13 cellular contexts compared by ENCODE assay signal in genomic region chr2:47697000-47697601, GRCh38.
DNase-seq lines count a peak whose midpoint lies in the region; ATAC-seq lines count a peak whose summit lies in the region.
"Had no signal": no experiment of that assay in that cellular context is flagged by ENCODE, and none has a peak within 500 bp of the region (broad histone marks: within the 10 kb centered on the region; RNA-seq: fewer than 3 reads in every experiment).

No MANE protein-coding gene starts in this region.

- H3K27ac ChIP-seq in iPS-20b (ENCODE audit: low read length) = peak overlapping the region; percentile 73

- CTCF ChIA-PET in activated CD4-positive, alpha-beta memory T cell treated with anti-CD3 and anti-CD28 coated beads, Interleukin-2, amount 10 ng/mL, durations not matched to agents 7 days and 5 days (lab: Charles Lee) = no interaction called here
- CTCF ChIA-PET in activated CD8-positive, alpha-beta T cell treated with anti-CD3 and anti-CD28 coated beads, Interleukin-2, amount 10 ng/mL, durations not matched to agents 7 days and 5 days (lab: Charles Lee) = no interaction called here

- DNase-seq in activated T-cell treated with anti-CD3 and anti-CD28 coated beads, Interleukin-2, amount 50 U/mL, for 24 hours = no peak
- no peak for DNase-seq in activated CD4-positive, alpha-beta memory T cell treated with anti-CD3 and anti-CD28 coated beads, Interleukin-2, amount 10 ng/mL, durations not matched to agents 7 days and 5 days
- no peak for DNase-seq in NK-92 treated with Interleukin-12 subunit alpha and Interleukin-12 subunit beta, amount 100 ng/mL, for 24 hours (lab: John Stamatoyannopoulos, UW)
- no peak for DNase-seq in activated CD8-positive, alpha-beta T cell treated with anti-CD3 and anti-CD28 coated beads, Interleukin-2, amount 10 ng/mL, durations not matched to agents 7 days and 5 days
- DNase-seq: activated naive CD8-positive, alpha-beta T cell treated with anti-CD3 and anti-CD28 coated beads for 36 hours; hippocampal formation; naive thymus-derived CD8-positive, alpha-beta T cell; NCI-H1694; stimulated activated naive CD4-positive, alpha-beta T cell treated with Interleukin-2 at 50 U/mL for 16 hours had no signal

- POLR2A ChIA-PET in activated CD4-positive, alpha-beta memory T cell treated with anti-CD3 and anti-CD28 coated beads, Interleukin-2, amount 10 ng/mL, durations not matched to agents 7 days and 5 days (lab: Charles Lee) = no interaction called here
- POLR2A ChIA-PET in activated CD8-positive, alpha-beta T cell treated with anti-CD3 and anti-CD28 coated beads, Interleukin-2, amount 10 ng/mL, durations not matched to agents 7 days and 5 days (lab: Charles Lee) = no interaction called here

- H3K36me3 ChIP-seq in iPS-20b (ENCODE audit: insufficient read depth, low read depth, low read length) = no peaks in the 10 kb centered on the region

- ATAC-seq in GM18907 (IDR thresholded peaks at IDR 0.05; ENCODE audit: unreplicated experiment) (peak; percentile 82), GM21786 (IDR thresholded peaks at IDR 0.05; ENCODE audit: unreplicated experiment) (peak; percentile 76), HG03354 (IDR thresholded peaks at IDR 0.05; ENCODE audit: poor library complexity, severe bottlenecking, unreplicated experiment) (peak; percentile 79)
- ATAC-seq in activated CD8-positive, alpha-beta T cell treated with anti-CD3 and anti-CD28 coated beads, Interleukin-2, amount 10 ng/mL, durations not matched to agents 7 days and 5 days = no peak
- ATAC-seq: naive thymus-derived CD8-positive, alpha-beta T cell had no signal

- H3K9ac ChIP-seq in iPS-20b (ENCODE audit: low read depth, low read length) = peak overlapping the region; percentile 70; the same call in 1 of the 2 replicates

- no peaks in the 10 kb centered on the region for H3K4me1 Mint-ChIP-seq in activated T-cell treated with anti-CD3 and anti-CD28 coated beads, Interleukin-2, amount 50 U/mL, for 24 hours (ENCODE audit: low read depth)
- no peaks in the 10 kb centered on the region for H3K4me1 Mint-ChIP-seq in activated CD4-positive, alpha-beta memory T cell treated with anti-CD3 and anti-CD28 coated beads, Interleukin-2, amount 10 ng/mL, durations not matched to agents 7 days and 5 days
- H3K4me1 Mint-ChIP-seq in activated CD8-positive, alpha-beta T cell treated with anti-CD3 and anti-CD28 coated beads, Interleukin-2, amount 10 ng/mL, durations not matched to agents 7 days and 5 days (ENCODE audit: low read depth) = no peaks in the 10 kb centered on the region
- H3K4me1 Mint-ChIP-seq: activated naive CD8-positive, alpha-beta T cell treated with anti-CD3 and anti-CD28 coated beads for 36 hours had no signal

- no peak overlapping the region for H3K27ac Mint-ChIP-seq in activated T-cell treated with anti-CD3 and anti-CD28 coated beads, Interleukin-2, amount 50 U/mL, for 24 hours
- no peak overlapping the region for H3K27ac Mint-ChIP-seq in activated CD4-positive, alpha-beta memory T cell treated with anti-CD3 and anti-CD28 coated beads, Interleukin-2, amount 10 ng/mL, durations not matched to agents 7 days and 5 days
- no peak overlapping the region for H3K27ac Mint-ChIP-seq in activated CD8-positive, alpha-beta T cell treated with anti-CD3 and anti-CD28 coated beads, Interleukin-2, amount 10 ng/mL, durations not matched to agents 7 days and 5 days
- H3K27ac Mint-ChIP-seq: activated naive CD8-positive, alpha-beta T cell treated with anti-CD3 and anti-CD28 coated beads for 36 hours; naive thymus-derived CD8-positive, alpha-beta T cell had no signal

- H3K9me3 ChIP-seq in iPS-20b (ENCODE audit: insufficient read depth, low read depth, low read length) = peaks cover 19% of the 10 kb centered on the region

- peaks cover 32% of the 10 kb centered on the region for H3K4me1 ChIP-seq in iPS-20b (ENCODE audit: insufficient read depth, low read length)

- H3K36me3 Mint-ChIP-seq in activated T-cell treated with anti-CD3 and anti-CD28 coated beads, Interleukin-2, amount 50 U/mL, for 24 hours (ENCODE audit: low read depth) = no peaks in the 10 kb centered on the region
- no peaks in the 10 kb centered on the region for H3K36me3 Mint-ChIP-seq in activated CD4-positive, alpha-beta memory T cell treated with anti-CD3 and anti-CD28 coated beads, Interleukin-2, amount 10 ng/mL, durations not matched to agents 7 days and 5 days (ENCODE audit: low read depth)
- no peaks in the 10 kb centered on the region for H3K36me3 Mint-ChIP-seq in activated CD8-positive, alpha-beta T cell treated with anti-CD3 and anti-CD28 coated beads, Interleukin-2, amount 10 ng/mL, durations not matched to agents 7 days and 5 days (ENCODE audit: low read depth)
- H3K36me3 Mint-ChIP-seq: activated naive CD8-positive, alpha-beta T cell treated with anti-CD3 and anti-CD28 coated beads for 36 hours; naive thymus-derived CD8-positive, alpha-beta T cell had no signal

- peak overlapping the region; percentile 49; the same call in 1 of the 2 replicates for H3K4me3 ChIP-seq in iPS-20b (ENCODE audit: low read length)

- H3K4me3 Mint-ChIP-seq in activated T-cell treated with anti-CD3 and anti-CD28 coated beads, Interleukin-2, amount 50 U/mL, for 24 hours = no peak overlapping the region
- no peak overlapping the region for H3K4me3 Mint-ChIP-seq in activated CD4-positive, alpha-beta memory T cell treated with anti-CD3 and anti-CD28 coated beads, Interleukin-2, amount 10 ng/mL, durations not matched to agents 7 days and 5 days
- no peak overlapping the region for H3K4me3 Mint-ChIP-seq in activated CD8-positive, alpha-beta T cell treated with anti-CD3 and anti-CD28 coated beads, Interleukin-2, amount 10 ng/mL, durations not matched to agents 7 days and 5 days
- H3K4me3 Mint-ChIP-seq: activated naive CD8-positive, alpha-beta T cell treated with anti-CD3 and anti-CD28 coated beads for 36 hours; naive thymus-derived CD8-positive, alpha-beta T cell had no signal

- H3K9me3 Mint-ChIP-seq in activated T-cell treated with anti-CD3 and anti-CD28 coated beads, Interleukin-2, amount 50 U/mL, for 24 hours = no peaks in the 10 kb centered on the region
- no peaks in the 10 kb centered on the region for H3K9me3 Mint-ChIP-seq in activated CD4-positive, alpha-beta memory T cell treated with anti-CD3 and anti-CD28 coated beads, Interleukin-2, amount 10 ng/mL, durations not matched to agents 7 days and 5 days
- no peaks in the 10 kb centered on the region for H3K9me3 Mint-ChIP-seq in activated CD8-positive, alpha-beta T cell treated with anti-CD3 and anti-CD28 coated beads, Interleukin-2, amount 10 ng/mL, durations not matched to agents 7 days and 5 days (ENCODE audit: insufficient read depth)
- H3K9me3 Mint-ChIP-seq: activated naive CD8-positive, alpha-beta T cell treated with anti-CD3 and anti-CD28 coated beads for 36 hours; naive thymus-derived CD8-positive, alpha-beta T cell had no signal

- H3K27me3 Mint-ChIP-seq in activated T-cell treated with anti-CD3 and anti-CD28 coated beads, Interleukin-2, amount 50 U/mL, for 24 hours = peaks cover 21% of the 10 kb centered on the region
- H3K27me3 Mint-ChIP-seq in activated CD4-positive, alpha-beta memory T cell treated with anti-CD3 and anti-CD28 coated beads, Interleukin-2, amount 10 ng/mL, durations not matched to agents 7 days and 5 days = peaks cover 22% of the 10 kb centered on the region
- peaks cover 19% of the 10 kb centered on the region for H3K27me3 Mint-ChIP-seq in activated CD8-positive, alpha-beta T cell treated with anti-CD3 and anti-CD28 coated beads, Interleukin-2, amount 10 ng/mL, durations not matched to agents 7 days and 5 days (ENCODE audit: low read depth)

- no peaks in the 10 kb centered on the region for H3K27me3 ChIP-seq in iPS-20b (ENCODE audit: insufficient read depth, low read length)
